ENCODE assay signal across 23 cellular contexts in the genomic region with DNA sequence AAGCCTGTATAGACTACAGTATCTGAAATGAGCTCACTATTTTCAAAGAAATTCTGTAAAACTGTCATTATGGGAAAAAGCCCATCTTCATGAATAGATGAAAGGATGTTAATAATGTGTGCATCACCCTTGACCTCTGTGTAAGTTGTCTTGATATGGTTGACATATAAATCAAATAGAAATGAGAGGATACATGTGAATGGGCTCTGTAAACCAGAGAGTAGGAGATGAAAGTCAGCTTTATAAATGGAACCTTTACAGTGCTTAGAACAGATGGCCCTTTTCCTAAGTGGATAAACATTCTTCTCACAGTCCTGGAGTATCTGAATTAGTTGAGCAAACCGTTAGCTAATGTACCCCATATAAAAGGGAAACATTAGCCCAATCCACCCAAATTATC.
"Had no signal": no experiment of that assay in that cellular context is flagged by ENCODE, and none has a peak within 500 bp of the region (broad histone marks: within the 10 kb centered on the region; RNA-seq: fewer than 3 reads in every experiment).

No MANE protein-coding gene starts in this region.

- H3K9me3 Mint-ChIP-seq: memory B cell; natural killer cell treated with Interleukin-12 subunit alpha and Interleukin-12 subunit beta and Interleukin-15 and Interleukin-18, amount 100 ng/mL, for 72 hours; neural crest cell; stimulated activated naive B cell treated with anti-CD40 and anti-IgM and Interleukin-4, amounts not matched to agents 10 μg/mL and 1 μg/mL and 100 μg/mL, for 72 hours; stimulated activated naive CD8-positive, alpha-beta T cell treated with anti-CD3 and anti-CD28 coated beads, Interleukin-15, Interleukin-2, amounts not matched to agents 100 ng/mL and 50 ng/mL, for 24 hours had no signal

- H3K36me3 Mint-ChIP-seq: memory B cell; natural killer cell treated with Interleukin-12 subunit alpha and Interleukin-12 subunit beta and Interleukin-15 and Interleukin-18, amount 100 ng/mL, for 72 hours; stimulated activated naive B cell treated with anti-CD40 and anti-IgM and Interleukin-4, amounts not matched to agents 10 μg/mL and 1 μg/mL and 100 μg/mL, for 72 hours had no signal

- H3K27ac ChIP-seq: dorsolateral prefrontal cortex, hepatocyte, neutrophil, parathyroid adenoma, right lobe of liver, thoracic aorta, tibial nerve, upper lobe of right lung, vagina had no signal

- H3K4me3 ChIP-seq: dorsolateral prefrontal cortex, hepatocyte, lung, right lobe of liver, thoracic aorta, tibial nerve, upper lobe of right lung, vagina had no signal

- H3K36me3 ChIP-seq: neutrophil, right lobe of liver, thoracic aorta, tibial nerve, upper lobe of right lung, vagina had no signal

- H3K4me3 Mint-ChIP-seq: memory B cell; natural killer cell treated with Interleukin-12 subunit alpha and Interleukin-12 subunit beta and Interleukin-15 and Interleukin-18, amount 100 ng/mL, for 72 hours; neural crest cell; stimulated activated naive B cell treated with anti-CD40 and anti-IgM and Interleukin-4, amounts not matched to agents 10 μg/mL and 1 μg/mL and 100 μg/mL, for 72 hours; stimulated activated naive CD8-positive, alpha-beta T cell treated with anti-CD3 and anti-CD28 coated beads, Interleukin-15, Interleukin-2, amounts not matched to agents 100 ng/mL and 50 ng/mL, for 24 hours had no signal

- H3K4me1 Mint-ChIP-seq: memory B cell; stimulated activated naive B cell treated with anti-CD40 and anti-IgM and Interleukin-4, amounts not matched to agents 10 μg/mL and 1 μg/mL and 100 μg/mL, for 72 hours had no signal

- H3K27ac Mint-ChIP-seq: memory B cell; natural killer cell treated with Interleukin-12 subunit alpha and Interleukin-12 subunit beta and Interleukin-15 and Interleukin-18, amount 100 ng/mL, for 72 hours; progenitor cell of endocrine pancreas; stimulated activated naive B cell treated with anti-CD40 and anti-IgM and Interleukin-4, amounts not matched to agents 10 μg/mL and 1 μg/mL and 100 μg/mL, for 72 hours; stimulated activated naive CD8-positive, alpha-beta T cell treated with anti-CD3 and anti-CD28 coated beads, Interleukin-15, Interleukin-2, amounts not matched to agents 100 ng/mL and 50 ng/mL, for 24 hours had no signal

- DNase-seq: dorsolateral prefrontal cortex; effector CD4-positive, alpha-beta T cell; head of caudate nucleus; kidney; right lobe of liver; small intestine; stimulated activated CD4-positive, alpha-beta T cell treated with anti-CD3 and anti-CD28 coated beads, Interleukin-15, amount 100 ng/mL, for 24 hours; stimulated activated CD4-positive, alpha-beta T cell treated with anti-CD3 and anti-CD28 coated beads, Interleukin-2, amount 100 ng/mL, for 48 hours; stimulated activated naive B cell treated with anti-CD40 and anti-IgM and Interleukin-4, amounts not matched to agents 10 μg/mL and 1 μg/mL and 100 μg/mL, for 72 hours; upper lobe of right lung had no signal

- H3K27me3 Mint-ChIP-seq: memory B cell; stimulated activated naive CD8-positive, alpha-beta T cell treated with anti-CD3 and anti-CD28 coated beads, Interleukin-15, Interleukin-2, amounts not matched to agents 100 ng/mL and 50 ng/mL, for 24 hours had no signal

- H3K4me1 ChIP-seq: parathyroid adenoma, right lobe of liver, tibial nerve, upper lobe of right lung, vagina had no signal

- ATAC-seq: left lobe of liver; natural killer cell treated with Interleukin-12 subunit alpha and Interleukin-12 subunit beta and Interleukin-15 and Interleukin-18, amount 100 ng/mL, for 72 hours; right lobe of liver; stimulated activated naive B cell treated with anti-CD40 and anti-IgM and Interleukin-4, amounts not matched to agents 10 μg/mL and 1 μg/mL and 100 μg/mL, for 72 hours; upper lobe of right lung had no signal

- H3K27me3 ChIP-seq: dorsolateral prefrontal cortex, hepatocyte, neutrophil, right lobe of liver, tibial nerve, upper lobe of right lung, vagina had no signal

- H3K9me3 ChIP-seq: neutrophil, right lobe of liver, thoracic aorta, tibial nerve, upper lobe of right lung, vagina had no signal
